19 cellular contexts compared by ENCODE assay signal in the genomic region with DNA sequence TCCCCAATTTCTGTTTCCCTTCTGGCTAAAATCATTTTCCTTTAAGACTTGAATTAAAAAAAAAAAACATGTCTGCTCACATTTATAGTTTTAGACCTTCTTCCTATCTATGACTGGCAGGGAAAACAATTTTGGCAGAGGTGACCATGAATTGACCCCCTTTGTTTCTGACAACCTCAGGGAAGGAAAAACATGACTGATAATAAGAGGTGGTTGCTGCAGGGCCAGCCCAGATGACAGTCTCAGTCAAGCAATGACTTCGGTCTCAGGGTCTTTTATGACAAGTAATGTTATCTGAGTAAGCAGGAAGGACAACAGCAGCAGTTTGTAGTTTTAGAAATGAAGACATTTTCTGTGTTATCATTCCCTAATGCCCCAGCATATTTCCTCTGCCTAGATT.
DNase-seq lines count a peak whose midpoint lies in the region; ATAC-seq, FAIRE-seq and TF ChIP-seq lines count a peak whose summit lies in the region.
"Had no signal": no experiment of that assay in that cellular context is flagged by ENCODE, and none has a peak within 500 bp of the region (broad histone marks: within the 10 kb centered on the region; RNA-seq: fewer than 3 reads in every experiment).

No MANE protein-coding gene starts in this region.

- no peaks in the 10 kb centered on the region for H4K20me1 ChIP-seq in astrocyte (ENCODE audit: insufficient read depth, low read length)
- no peaks in the 10 kb centered on the region for H4K20me1 ChIP-seq in smooth muscle cell (ENCODE audit: low read depth)
- H4K20me1 ChIP-seq: BLaER1 treated with 17β-estradiol and CSF1 and Interleukin-3, amounts not matched to agents 10 nM and 100 nM had no signal

- H3K4me2 ChIP-seq in astrocyte (ENCODE audit: low read length) (no peak overlapping the region), smooth muscle cell (peak overlapping the region; percentile 47)
- H3K4me2 ChIP-seq: BLaER1 treated with 17β-estradiol and CSF1 and Interleukin-3, amounts not matched to agents 10 nM and 100 nM; PC-9 had no signal

- H3K27ac Mint-ChIP-seq in astrocyte (ENCODE audit: unreplicated experiment) = no peak overlapping the region
- H3K27ac Mint-ChIP-seq in CD14-positive monocyte = no peak overlapping the region
- H3K27ac Mint-ChIP-seq: CD8-positive, alpha-beta memory T cell had no signal

- ATAC-seq in right lobe of liver (peak; percentile 74 to 88 (median 78)), GM21825 (IDR thresholded peaks at IDR 0.05; ENCODE audit: unreplicated experiment) (no peak)

- H3F3A ChIP-seq in smooth muscle cell (ENCODE audit: low read depth) = no peaks in the 10 kb centered on the region

- WGBS in right lobe of liver (ENCODE audit: insufficient coverage, low coverage, low lambda C conversion rate, missing lambda C conversion rate) = 45% methylated on average over 1 of the region's 1 CpG
- 33% methylated on average over 1 of the region's 1 CpG for WGBS in smooth muscle cell (ENCODE audit: low lambda C conversion rate)

- H3K4me3 ChIP-seq in astrocyte (ENCODE audit: insufficient read depth, low read depth, low read length) (no peak overlapping the region), right lobe of liver (no peak overlapping the region), smooth muscle cell (no peak overlapping the region)
- H3K4me3 ChIP-seq: BLaER1 treated with 17β-estradiol and CSF1 and Interleukin-3, amounts not matched to agents 10 nM and 100 nM; PC-9 had no signal

- TF ChIP-seq POLR2A in right lobe of liver (IDR thresholded peaks at IDR 0.05) = no peak

- H3K27me3 ChIP-seq in astrocyte (ENCODE audit: insufficient read depth, low read length) (no peaks in the 10 kb centered on the region), right lobe of liver (no peaks in the 10 kb centered on the region), smooth muscle cell (ENCODE audit: low read depth) (no peaks in the 10 kb centered on the region)
- H3K27me3 ChIP-seq: BLaER1 treated with 17β-estradiol and CSF1 and Interleukin-3, amounts not matched to agents 10 nM and 100 nM had no signal

- H3K4me1 Mint-ChIP-seq in astrocyte (ENCODE audit: low read depth, unreplicated experiment) (peaks cover 33% of the 10 kb centered on the region), CD14-positive monocyte (no peaks in the 10 kb centered on the region)
- H3K4me1 Mint-ChIP-seq: CD8-positive, alpha-beta memory T cell had no signal

- H3K36me3 ChIP-seq in astrocyte (ENCODE audit: insufficient read depth, low read length) = no peaks in the 10 kb centered on the region
- H3K36me3 ChIP-seq in right lobe of liver = no peaks in the 10 kb centered on the region
- no peaks in the 10 kb centered on the region for H3K36me3 ChIP-seq in smooth muscle cell (ENCODE audit: low read depth)
- H3K36me3 ChIP-seq: BLaER1 treated with 17β-estradiol and CSF1 and Interleukin-3, amounts not matched to agents 10 nM and 100 nM had no signal

- H3K79me2 ChIP-seq in astrocyte (ENCODE audit: insufficient read depth, low read length) (no peaks in the 10 kb centered on the region), smooth muscle cell (ENCODE audit: low read depth) (no peaks in the 10 kb centered on the region)

- no peak for FAIRE-seq in astrocyte (lab: Jason Lieb, UNC)
- FAIRE-seq: GM12892 had no signal

- H2AFZ ChIP-seq in astrocyte (ENCODE audit: low read depth, low read length) (peak overlapping the region; percentile 5), smooth muscle cell (ENCODE audit: low read depth) (peak overlapping the region; percentile 73)
- H2AFZ ChIP-seq: PC-9 had no signal

- H3K4me1 ChIP-seq in astrocyte (ENCODE audit: insufficient read depth, low read length) (peaks cover 3% of the 10 kb centered on the region), right lobe of liver (no peaks in the 10 kb centered on the region), smooth muscle cell (ENCODE audit: low read depth) (peaks cover 4% of the 10 kb centered on the region)

- H3K27ac ChIP-seq in astrocyte (ENCODE audit: low read depth, low read length) = no peak overlapping the region
- H3K27ac ChIP-seq in right lobe of liver = no peak overlapping the region
- H3K27ac ChIP-seq in smooth muscle cell (ENCODE audit: low read depth) = peak overlapping the region; percentile 50
- H3K27ac ChIP-seq: BLaER1 treated with 17β-estradiol and CSF1 and Interleukin-3, amounts not matched to agents 10 nM and 100 nM; PC-9; RWPE1 had no signal

- H3K27me3 Mint-ChIP-seq in astrocyte (ENCODE audit: low read depth, unreplicated experiment) (no peaks in the 10 kb centered on the region), CD14-positive monocyte (ENCODE audit: low read depth in 3 of 3) (peaks cover 0 to 3% (median 2%) of the 10 kb centered on the region in 3 donors)

- H3K9me3 ChIP-seq in astrocyte (ENCODE audit: insufficient read depth, low read depth, low read length) (no peaks in the 10 kb centered on the region), right lobe of liver (no peaks in the 10 kb centered on the region), smooth muscle cell (replicated peaks; ENCODE audit: low read depth) (no peaks in the 10 kb centered on the region)
- H3K9me3 ChIP-seq: BLaER1 treated with 17β-estradiol and CSF1 and Interleukin-3, amounts not matched to agents 10 nM and 100 nM had no signal

- no peak for TF ChIP-seq CTCF in astrocyte (IDR thresholded peaks at IDR 0.05; ENCODE audit: insufficient read depth, low read depth, low read length)
- no peak for TF ChIP-seq CTCF in right lobe of liver (IDR thresholded peaks at IDR 0.05)
- no peak for TF ChIP-seq CTCF in smooth muscle cell (IDR thresholded peaks at IDR 0.05; ENCODE audit: borderline replicate concordance, insufficient read depth, poor library complexity, severe bottlenecking)
- TF ChIP-seq CTCF in CD14-positive monocyte (IDR thresholded peaks at IDR 0.05) = no peak

- H3K9me3 Mint-ChIP-seq in astrocyte (ENCODE audit: unreplicated experiment) (no peaks in the 10 kb centered on the region), CD14-positive monocyte (peaks cover 0 to 5% (median 2%) of the 10 kb centered on the region in 7 donors)

- H3K36me3 Mint-ChIP-seq in astrocyte (ENCODE audit: low read depth, unreplicated experiment) (no peaks in the 10 kb centered on the region), CD14-positive monocyte (no peaks in the 10 kb centered on the region)
- H3K36me3 Mint-ChIP-seq: CD8-positive, alpha-beta memory T cell had no signal

- H3K4me3 Mint-ChIP-seq in astrocyte (ENCODE audit: unreplicated experiment) (no peak overlapping the region), CD14-positive monocyte (no peak overlapping the region)
- H3K4me3 Mint-ChIP-seq: CD8-positive, alpha-beta memory T cell had no signal

- intact Hi-C loops in right lobe of liver (cut with DNase I) = no loop called here
- intact Hi-C loops in CD14-positive monocyte (cut with micrococcal nuclease) = no loop called here

- peak; percentile 56 for DNase-seq in M059J (ENCODE audit: low read depth)
- no peak for DNase-seq in astrocyte (ENCODE audit: low read depth)
- peak in 1 of 3 donors; percentile 16 for DNase-seq in right lobe of liver
- DNase-seq in smooth muscle cell (lab: John Stamatoyannopoulos, UW; ENCODE audit: unreplicated experiment) = no peak
- no peak for DNase-seq in CD14-positive monocyte (ENCODE audit: low spot score)
- DNase-seq in hepatic stellate cell (ENCODE audit: low spot score) = no peak
- DNase-seq: CD8-positive, alpha-beta memory T cell; DMS79; KBM-7; NCI-H1105 treated with DMSO at 0.1 percent for 48 hours; NCI-H187 treated with DMSO at 0.1 percent for 48 hours; NCI-H345; NCI-H524 treated with DMSO at 0.1 percent for 48 hours; PC-9; SIG-M5 had no signal

- H3K9ac ChIP-seq in astrocyte (ENCODE audit: low read length) = no peak overlapping the region
- H3K9ac ChIP-seq in smooth muscle cell (ENCODE audit: low read depth) = no peak overlapping the region
- H3K9ac ChIP-seq: BLaER1 treated with 17β-estradiol and CSF1 and Interleukin-3, amounts not matched to agents 10 nM and 100 nM had no signal
